In genomic region chr10:132309879-132310591, GRCh38 we compare ENCODE assay signal across 17 cellular contexts. TPM values are rescaled to one million over a fixed set of nuclear protein-coding genes. Genes with fewer than 3 reads are reported as not detected.
DNase-seq lines count a peak whose midpoint lies in the region; ATAC-seq, FAIRE-seq and TF ChIP-seq lines count a peak whose summit lies in the region.
"Had no signal": no experiment of that assay in that cellular context is flagged by ENCODE, and none has a peak within 500 bp of the region (broad histone marks: within the 10 kb centered on the region; RNA-seq: fewer than 3 reads in every experiment).

No MANE protein-coding gene starts in this region.

- no peaks in the 10 kb centered on the region for H3K9me3 Mint-ChIP-seq in activated T-cell treated with anti-CD3 and anti-CD28 coated beads, Interleukin-2, amount 50 U/mL, for 24 hours
- peaks cover 14% of the 10 kb centered on the region for H3K9me3 Mint-ChIP-seq in astrocyte (ENCODE audit: unreplicated experiment)
- H3K9me3 Mint-ChIP-seq in naive thymus-derived CD8-positive, alpha-beta T cell: peaks cover 0 to 8% (median 0%) of the 10 kb centered on the region in 9 donors
- H3K9me3 Mint-ChIP-seq in activated naive CD4-positive, alpha-beta T cell treated with anti-CD3 and anti-CD28 coated beads, Interleukin-2, amount 10 ng/mL, durations not matched to agents 7 days and 5 days: peaks cover 1% of the 10 kb centered on the region
- H3K9me3 Mint-ChIP-seq: activated naive CD4-positive, alpha-beta T cell treated with anti-CD3 and anti-CD28 coated beads, Interleukin-2, amount 50 U/mL, for 24 hours had no signal

- peaks cover 3% of the 10 kb centered on the region for H3K27me3 ChIP-seq in astrocyte (ENCODE audit: insufficient read depth, low read length)

- no peak for FAIRE-seq in astrocyte (lab: Jason Lieb, UNC)

- peaks cover 3% of the 10 kb centered on the region for H3K36me3 Mint-ChIP-seq in activated T-cell treated with anti-CD3 and anti-CD28 coated beads, Interleukin-2, amount 50 U/mL, for 24 hours (ENCODE audit: low read depth)
- peaks cover 3% of the 10 kb centered on the region for H3K36me3 Mint-ChIP-seq in astrocyte (ENCODE audit: low read depth, unreplicated experiment)
- H3K36me3 Mint-ChIP-seq in naive thymus-derived CD8-positive, alpha-beta T cell: no peaks in the 10 kb centered on the region
- no peaks in the 10 kb centered on the region for H3K36me3 Mint-ChIP-seq in activated naive CD4-positive, alpha-beta T cell treated with anti-CD3 and anti-CD28 coated beads, Interleukin-2, amount 10 ng/mL, durations not matched to agents 7 days and 5 days
- H3K36me3 Mint-ChIP-seq: activated naive CD4-positive, alpha-beta T cell treated with anti-CD3 and anti-CD28 coated beads, Interleukin-2, amount 50 U/mL, for 24 hours had no signal

- peaks cover 17% of the 10 kb centered on the region for H3K27me3 Mint-ChIP-seq in activated T-cell treated with anti-CD3 and anti-CD28 coated beads, Interleukin-2, amount 50 U/mL, for 24 hours
- H3K27me3 Mint-ChIP-seq in astrocyte (ENCODE audit: low read depth, unreplicated experiment): peaks cover 30% of the 10 kb centered on the region
- no peaks in the 10 kb centered on the region for H3K27me3 Mint-ChIP-seq in naive thymus-derived CD8-positive, alpha-beta T cell
- H3K27me3 Mint-ChIP-seq in activated naive CD4-positive, alpha-beta T cell treated with anti-CD3 and anti-CD28 coated beads, Interleukin-2, amount 10 ng/mL, durations not matched to agents 7 days and 5 days: peaks cover 66% of the 10 kb centered on the region
- H3K27me3 Mint-ChIP-seq: activated naive CD4-positive, alpha-beta T cell treated with anti-CD3 and anti-CD28 coated beads, Interleukin-2, amount 50 U/mL, for 24 hours had no signal

- peaks cover 17% of the 10 kb centered on the region for H3K4me1 Mint-ChIP-seq in activated T-cell treated with anti-CD3 and anti-CD28 coated beads, Interleukin-2, amount 50 U/mL, for 24 hours (ENCODE audit: low read depth)
- peaks cover 2% of the 10 kb centered on the region for H3K4me1 Mint-ChIP-seq in astrocyte (ENCODE audit: low read depth, unreplicated experiment)
- H3K4me1 Mint-ChIP-seq in naive thymus-derived CD8-positive, alpha-beta T cell: peaks cover 6 to 21% (median 14%) of the 10 kb centered on the region in 4 donors
- H3K4me1 Mint-ChIP-seq in activated naive CD4-positive, alpha-beta T cell treated with anti-CD3 and anti-CD28 coated beads, Interleukin-2, amount 10 ng/mL, durations not matched to agents 7 days and 5 days: peaks cover 9% of the 10 kb centered on the region

- no peak overlapping the region for H2AFZ ChIP-seq in astrocyte (ENCODE audit: low read depth, low read length)
- H2AFZ ChIP-seq: PC-9 had no signal

- H3K79me2 ChIP-seq in astrocyte (ENCODE audit: insufficient read depth, low read length): no peaks in the 10 kb centered on the region

- peaks cover 7% of the 10 kb centered on the region for H4K20me1 ChIP-seq in astrocyte (ENCODE audit: insufficient read depth, low read length)

- no peak overlapping the region for H3K4me3 Mint-ChIP-seq in activated T-cell treated with anti-CD3 and anti-CD28 coated beads, Interleukin-2, amount 50 U/mL, for 24 hours
- peak overlapping the region; percentile 69 for H3K4me3 Mint-ChIP-seq in astrocyte (ENCODE audit: unreplicated experiment)
- peak overlapping the region in 7 of 10 donors; percentile 4 to 85 (median 53) for H3K4me3 Mint-ChIP-seq in naive thymus-derived CD8-positive, alpha-beta T cell
- no peak overlapping the region for H3K4me3 Mint-ChIP-seq in activated naive CD4-positive, alpha-beta T cell treated with anti-CD3 and anti-CD28 coated beads, Interleukin-2, amount 10 ng/mL, durations not matched to agents 7 days and 5 days

- no peak overlapping the region for H3K4me3 ChIP-seq in astrocyte (ENCODE audit: insufficient read depth, low read depth, low read length)
- H3K4me3 ChIP-seq: PC-9 had no signal

- no peak for ATAC-seq in naive thymus-derived CD8-positive, alpha-beta T cell
- no peak for ATAC-seq in HG03439 (IDR thresholded peaks at IDR 0.05; ENCODE audit: unreplicated experiment)

- H3K36me3 ChIP-seq in astrocyte (ENCODE audit: insufficient read depth, low read length): no peaks in the 10 kb centered on the region

- POLR2A ChIA-PET in naive thymus-derived CD8-positive, alpha-beta T cell (lab: Charles Lee): interaction anchor here (0.9 kb wide), 1 partner anchor 20 kb away, joined by 3 read pairs; no protein-coding TSS in a partner anchor

- H3K9me3 ChIP-seq in astrocyte (ENCODE audit: insufficient read depth, low read depth, low read length): no peaks in the 10 kb centered on the region

- H3K4me2 ChIP-seq in astrocyte (ENCODE audit: low read length): no peak overlapping the region
- H3K4me2 ChIP-seq: PC-9 had no signal

- peaks cover 9% of the 10 kb centered on the region for H3K4me1 ChIP-seq in astrocyte (ENCODE audit: insufficient read depth, low read length)

- H3K9ac ChIP-seq in astrocyte (ENCODE audit: low read length): no peak overlapping the region

- H3K27ac ChIP-seq in astrocyte (ENCODE audit: low read depth, low read length): no peak overlapping the region
- H3K27ac ChIP-seq: PC-9 had no signal

- CTCF ChIA-PET in activated naive CD4-positive, alpha-beta T cell treated with anti-CD3 and anti-CD28 coated beads, Interleukin-2, amount 10 ng/mL, durations not matched to agents 7 days and 5 days (lab: Charles Lee): no interaction called here

- TF ChIP-seq CTCF in astrocyte (IDR thresholded peaks at IDR 0.05; ENCODE audit: insufficient read depth, low read depth, low read length): no peak

- DNase-seq in activated T-cell treated with anti-CD3 and anti-CD28 coated beads, Interleukin-2, amount 50 U/mL, for 24 hours: peak; percentile 30
- no peak for DNase-seq in activated T-cell treated with anti-CD3 and anti-CD28 coated beads, Interleukin-2, amount 50 U/mL, for 48 hours
- DNase-seq in astrocyte (ENCODE audit: low read depth) (no peak), NCI-H446 treated with DMSO at 0.1 percent for 48 hours (lab: John Stamatoyannopoulos, UW) (no peak), DMS114 treated with DMSO at 0.1 percent for 48 hours (lab: John Stamatoyannopoulos, UW; ENCODE audit: unreplicated experiment) (no peak)
- no peak for DNase-seq in naive thymus-derived CD8-positive, alpha-beta T cell
- no peak for DNase-seq in activated naive CD4-positive, alpha-beta T cell treated with anti-CD3 and anti-CD28 coated beads, Interleukin-2, amount 10 ng/mL, durations not matched to agents 7 days and 5 days
- DNase-seq: ACHN; activated CD8-positive, alpha-beta memory T cell treated with anti-CD3 and anti-CD28 coated beads, Interleukin-2, amount 50 U/mL, for 4 hours; NCI-H1417 treated with DMSO at 0.1 percent for 48 hours; NCI-H774; nephron progenitor cell; PC-9; stimulated activated CD4-positive, alpha-beta T cell treated with anti-CD3 and anti-CD28 coated beads, Interleukin-12 subunit alpha, Interleukin-12 subunit beta, amount 100 ng/mL, for 4 hours; T-helper 9 cell had no signal

- no peak overlapping the region for H3K27ac Mint-ChIP-seq in activated T-cell treated with anti-CD3 and anti-CD28 coated beads, Interleukin-2, amount 50 U/mL, for 24 hours
- H3K27ac Mint-ChIP-seq in astrocyte (ENCODE audit: unreplicated experiment): no peak overlapping the region
- peak overlapping the region in 2 of 10 donors; percentile 37 to 41 for H3K27ac Mint-ChIP-seq in naive thymus-derived CD8-positive, alpha-beta T cell
- no peak overlapping the region for H3K27ac Mint-ChIP-seq in activated naive CD4-positive, alpha-beta T cell treated with anti-CD3 and anti-CD28 coated beads, Interleukin-2, amount 10 ng/mL, durations not matched to agents 7 days and 5 days
- H3K27ac Mint-ChIP-seq: activated naive CD4-positive, alpha-beta T cell treated with anti-CD3 and anti-CD28 coated beads, Interleukin-2, amount 50 U/mL, for 24 hours; nephron progenitor cell had no signal

RNA-seq across cellular contexts. Expression of gene STK32C, which starts 2.3 kb away (rescaled TPM):
- 12.3 and 13.6 TPM in 2 replicates for total RNA-seq in astrocyte
- total RNA-seq in naive thymus-derived CD8-positive, alpha-beta T cell: 10 to 100 TPM; 10.2 to 11.2 TPM
- 1 to 10 TPM; 5.5 to 6.6 (median 5.8) TPM for polyA plus RNA-seq in naive thymus-derived CD8-positive, alpha-beta T cell

RNA-seq across cellular contexts. Expression of gene LRRC27, which starts 22.0 kb away (rescaled TPM):
- 7.8 and 8.0 TPM in 2 replicates for total RNA-seq in astrocyte
- 1 to 10 TPM; 6.9 to 7.9 TPM for total RNA-seq in naive thymus-derived CD8-positive, alpha-beta T cell
- 1 to 10 TPM; 2.4 to 4.7 (median 4.4) TPM for polyA plus RNA-seq in naive thymus-derived CD8-positive, alpha-beta T cell

Comparison
In these comparisons a context has a peak if more than half of its experiments do, and no peak if none do; other contexts are left out.
1. H3K4me3 Mint-ChIP-seq: peak in astrocyte (single experiment) and naive thymus-derived CD8-positive, alpha-beta T cell (7 of 10); none in activated T-cell treated with anti-CD3 and anti-CD28 coated beads, Interleukin-2, amount 50 U/mL, for 24 hours (single experiment) and activated naive CD4-positive, alpha-beta T cell treated with anti-CD3 and anti-CD28 coated beads, Interleukin-2, amount 10 ng/mL, durations not matched to agents 7 days and 5 days (single experiment).